15 cellular contexts compared by ENCODE assay signal in genomic region chr21:16192900-16193299, GRCh38.
DNase-seq lines count a peak whose midpoint lies in the region; ATAC-seq and TF ChIP-seq lines count a peak whose summit lies in the region.
"Had no signal": no experiment of that assay in that cellular context is flagged by ENCODE, and none has a peak within 500 bp of the region (broad histone marks: within the 10 kb centered on the region; RNA-seq: fewer than 3 reads in every experiment).

No MANE protein-coding gene starts in this region.

- no peaks in the 10 kb centered on the region for H3K36me3 Mint-ChIP-seq in T-cell
- H3K36me3 Mint-ChIP-seq: activated CD4-positive, alpha-beta memory T cell treated with anti-CD3 and anti-CD28 coated beads for 36 hours had no signal

- no peak for TF ChIP-seq POLR2A in transverse colon (IDR thresholded peaks at IDR 0.05)

- peaks cover 2 to 26% (median 21%) of the 10 kb centered on the region in 3 donors for H3K4me1 Mint-ChIP-seq in T-cell

- POLR2A ChIA-PET in T-cell (lab: Charles Lee), result no interaction called here

- H3K4me1 ChIP-seq in subcutaneous abdominal adipose tissue (ENCODE audit: control insufficient read depth in 5 of 5, insufficient read depth in 5 of 5, low read length in 5 of 5) (peaks cover 0 to 17% (median 9%) of the 10 kb centered on the region in 5 donors), transverse colon (no peaks in the 10 kb centered on the region)

- no peak overlapping the region for H3K4me3 Mint-ChIP-seq in T-cell
- H3K4me3 Mint-ChIP-seq: activated CD4-positive, alpha-beta memory T cell treated with anti-CD3 and anti-CD28 coated beads for 36 hours had no signal

- CTCF ChIA-PET in T-cell (lab: Charles Lee), result no interaction called here

- H3K27me3 ChIP-seq in subcutaneous abdominal adipose tissue (ENCODE audit: control insufficient read depth in 5 of 5, insufficient read depth in 4 of 5, low read length in 5 of 5) (no peaks in the 10 kb centered on the region), transverse colon (no peaks in the 10 kb centered on the region)
- H3K27me3 ChIP-seq: suprapubic skin had no signal

- H3K9me3 ChIP-seq in SK-N-MC (ENCODE audit: low read depth, low read length) (no peaks in the 10 kb centered on the region; the same call in 1 of the 2 replicates), subcutaneous abdominal adipose tissue (ENCODE audit: control insufficient read depth in 5 of 5, low read length in 5 of 5) (peaks cover 0 to 5% (median 4%) of the 10 kb centered on the region in 5 donors), transverse colon (no peaks in the 10 kb centered on the region)
- H3K9me3 ChIP-seq: suprapubic skin had no signal

- no peak for ATAC-seq in T-cell (replicated peaks in 1 of 4)

- no peak for TF ChIP-seq CTCF in transverse colon (IDR thresholded peaks at IDR 0.05)

- intact Hi-C loops in transverse colon (cut with DNase I; ENCODE audit: low total_unique reads), result no loop called here

- in situ Hi-C loops in transverse colon (cut with MboI; ENCODE audit: low pct_ligation_motif_present in 1 of 4, low pct_unique_long_range_greater_than_20kb in 1 of 4, low sequenced_read_pairs in 3 of 4), result no loop called here

- no peaks in the 10 kb centered on the region for H3K9me3 Mint-ChIP-seq in T-cell
- H3K9me3 Mint-ChIP-seq: activated CD4-positive, alpha-beta memory T cell treated with anti-CD3 and anti-CD28 coated beads for 36 hours had no signal

- H3K4me3 ChIP-seq in SK-N-MC, result no peak overlapping the region
- H3K4me3 ChIP-seq in subcutaneous abdominal adipose tissue (ENCODE audit: low read depth in 1 of 5, low read length in 5 of 5), result no peak overlapping the region
- no peak overlapping the region for H3K4me3 ChIP-seq in transverse colon
- H3K4me3 ChIP-seq: suprapubic skin had no signal

- DNase-seq in SIG-M5 treated with dmso at 0.1 percent for 504 hours (lab: John Stamatoyannopoulos, UW; ENCODE audit: unreplicated experiment) (peak; percentile 6), SIG-M5 (lab: John Stamatoyannopoulos, UW) (no peak), SK-N-MC (ENCODE audit: low read depth, low spot score) (no peak), fibroblast of the conjunctiva (ENCODE audit: low read depth) (peak; percentile 45), T-cell (no peak), transverse colon (no peak), anterior cingulate cortex (lab: John Stamatoyannopoulos, UW) (no peak)
- DNase-seq: activated CD4-positive, alpha-beta memory T cell treated with anti-CD3 and anti-CD28 coated beads for 36 hours; activated effector memory CD4-positive, alpha-beta T cell treated with Interleukin-2 at 50 U/mL for 16 hours; NCI-H1105 treated with DMSO at 0.1 percent for 48 hours; NCI-H526; SHP77; stimulated activated CD4-positive, alpha-beta T cell treated with anti-CD3 and anti-CD28 coated beads, Interleukin-15, amount 100 ng/mL, for 24 hours had no signal

- no peak for TF ChIP-seq EP300 in transverse colon (IDR thresholded peaks at IDR 0.05; ENCODE audit: low read depth)

- no peak overlapping the region for H3K27ac Mint-ChIP-seq in T-cell
- H3K27ac Mint-ChIP-seq: activated CD4-positive, alpha-beta memory T cell treated with anti-CD3 and anti-CD28 coated beads for 36 hours had no signal

- no peak overlapping the region for H3K9ac ChIP-seq in SK-N-MC (ENCODE audit: insufficient read length)
- H3K9ac ChIP-seq in subcutaneous abdominal adipose tissue (ENCODE audit: low read length in 5 of 5), result no peak overlapping the region

- H3K27me3 Mint-ChIP-seq in T-cell, result no peaks in the 10 kb centered on the region
- H3K27me3 Mint-ChIP-seq: activated CD4-positive, alpha-beta memory T cell treated with anti-CD3 and anti-CD28 coated beads for 36 hours had no signal

- H3K27ac ChIP-seq in SK-N-MC, result peak overlapping the region; percentile 92
- H3K27ac ChIP-seq in subcutaneous abdominal adipose tissue (ENCODE audit: low read depth, low read length), result peak overlapping the region; percentile 90
- H3K27ac ChIP-seq in transverse colon, result no peak overlapping the region
- H3K27ac ChIP-seq: suprapubic skin had no signal

- H3K36me3 ChIP-seq in SK-N-MC (ENCODE audit: insufficient read depth, low read length) (no peaks in the 10 kb centered on the region), subcutaneous abdominal adipose tissue (ENCODE audit: control insufficient read depth in 5 of 5, insufficient read depth in 5 of 5, low read length in 5 of 5) (no peaks in the 10 kb centered on the region), transverse colon (no peaks in the 10 kb centered on the region)
- H3K36me3 ChIP-seq: suprapubic skin had no signal

- 65 to 68% methylated on average over 2 of the region's 2 CpGs for WGBS in transverse colon (ENCODE audit: low coverage in 1 of 2), 2 donors

Comparison
In these comparisons a context has a peak if more than half of its experiments do, and no peak if none do; other contexts are left out.
1. DNase-seq: peak in SIG-M5 treated with dmso at 0.1 percent for 504 hours (single experiment) and fibroblast of the conjunctiva (single experiment); none in SIG-M5 (single experiment), SK-N-MC (single experiment), T-cell (0 of 34), transverse colon (single experiment) and anterior cingulate cortex (0 of 58).
2. H3K27ac ChIP-seq: peak in SK-N-MC (single experiment) and subcutaneous abdominal adipose tissue (single experiment); none in transverse colon (0 of 4).